8 cellular contexts compared by ENCODE assay signal in genomic region chr4:39976141-39976944, GRCh38. TPM values are rescaled to one million over a fixed set of nuclear protein-coding genes. Genes with fewer than 3 reads are reported as not detected.
DNase-seq lines count a peak whose midpoint lies in the region; ATAC-seq and TF ChIP-seq lines count a peak whose summit lies in the region.

No MANE protein-coding gene starts in this region.

- peaks cover 4% of the 10 kb centered on the region for H3K4me1 ChIP-seq in colonic mucosa

- no peaks in the 10 kb centered on the region for H3K27me3 ChIP-seq in colonic mucosa

- no peaks in the 10 kb centered on the region for H3K9me3 ChIP-seq in colonic mucosa

- peak; percentile 34 for ATAC-seq in HG03342 (IDR thresholded peaks at IDR 0.05; ENCODE audit: unreplicated experiment)

- peak overlapping the region; percentile 95 for H3K4me3 ChIP-seq in colonic mucosa

- peak overlapping the region; percentile 92 for H3K27ac ChIP-seq in colonic mucosa

- H3K36me3 ChIP-seq in colonic mucosa: peaks cover 7% of the 10 kb centered on the region

- DNase-seq in SIG-M5 treated with dmso at 0.1 percent for 504 hours (lab: John Stamatoyannopoulos, UW; ENCODE audit: unreplicated experiment) (peak; percentile 63), SIG-M5 (lab: John Stamatoyannopoulos, UW) (no peak), NCI-H460 (ENCODE audit: extremely low read depth, low read depth) (peak; percentile 71), colonic mucosa (peak; percentile 86), kidney tubule cell (ENCODE audit: low spot score) (peak; percentile 86)
- peak; percentile 78 for DNase-seq in activated CD4-positive, alpha-beta T cell treated with anti-CD3 and anti-CD28 coated beads for 48 hours
- DNase-seq in stimulated activated CD4-positive, alpha-beta T cell treated with anti-CD3 and anti-CD28 coated beads, Interleukin-15, amount 100 ng/mL, for 48 hours (ENCODE audit: low read depth in 2 of 2): peak; percentile 42 to 59

- peak overlapping the region; percentile 91 to 96 for H3K9ac ChIP-seq in colonic mucosa (ENCODE audit: low read depth in 2 of 2, low read length in 2 of 2)

- peak; percentile 80 for TF ChIP-seq CTCF in colonic mucosa (IDR thresholded peaks at IDR 0.05)

- intact Hi-C loops in colonic mucosa (cut with DNase I): loop anchor here (2.0 to 5.0 kb wide), 2 partner anchors 280 to 509 kb away; no protein-coding TSS in a partner anchor

RNA-seq across cellular contexts. Expression of gene PDS5A, which starts 1.4 kb away (rescaled TPM):
- 81.8 and 92.7 TPM in 2 replicates for total RNA-seq in NCI-H460 (2014; rRNA removed; shearing (Covaris generic))
- 29.2 and 37.8 TPM in 2 replicates for polyA plus RNA-seq in NCI-H460 (2014; cell fraction: nucleus; rRNA removed)
- total RNA-seq in colonic mucosa: 10 to 100 TPM; 63.8 to 68.0 TPM
